In genomic region chr4:1736820-1737219, GRCh38 we compare ENCODE assay signal across 24 cellular contexts. TPM values are rescaled to one million over a fixed set of nuclear protein-coding genes. Genes with fewer than 3 reads are reported as not detected.
A peak's percentile ranks its signal among the peaks of the same experiment; 100 is the strongest.
DNase-seq lines count a peak whose midpoint lies in the region; ATAC-seq, FAIRE-seq and TF ChIP-seq lines count a peak whose summit lies in the region.
"Had no signal": no experiment of that assay in that cellular context is flagged by ENCODE, and none has a peak within 500 bp of the region (broad histone marks: within the 10 kb centered on the region; RNA-seq: fewer than 3 reads in every experiment).

No MANE protein-coding gene starts in this region.

- CTCF ChIA-PET in K562 (lab: Yijun Ruan, JAX; ENCODE audit: low intra/inter-chr PET ratio): no interaction called here

- no peak overlapping the region for H4K5ac ChIP-seq in mesendoderm (ENCODE audit: low read length)

- H3K18ac ChIP-seq in mesendoderm (ENCODE audit: low read length): no peak overlapping the region

- peaks cover 0 to 12% of the 10 kb centered on the region in 2 experiments; a peak in 1 of 5 replicates for H3K4me1 ChIP-seq in K562 (replicated peaks in 1 of 2; ENCODE audit: control insufficient read depth in 2 of 2, insufficient read depth in 2 of 2, low read length in 2 of 2)
- H3K4me1 ChIP-seq in mesendoderm (ENCODE audit: control insufficient read depth, low read depth, low read length): no peaks in the 10 kb centered on the region
- H3K4me1 ChIP-seq in thyroid gland: peaks cover 0 to 6% of the 10 kb centered on the region in 2 donors
- H3K4me1 ChIP-seq: A549, BE2C, HAP-1 had no signal

- in situ Hi-C loops in K562 (cut with MboI): no loop called here

- peaks cover 15 to 46% of the 10 kb centered on the region in 2 donors for H3K36me3 Mint-ChIP-seq in activated T-cell treated with anti-CD3 and anti-CD28 coated beads, Interleukin-2, amount 50 U/mL, for 72 hours (ENCODE audit: insufficient read depth in 2 of 2)
- peaks cover 99% of the 10 kb centered on the region for H3K36me3 Mint-ChIP-seq in activated T-cell treated with anti-CD3 and anti-CD28 coated beads, Interleukin-2, amount 50 U/mL, for 24 hours (ENCODE audit: low read depth)

- H3K4me3 ChIP-seq in K562 (no peak overlapping the region), mesendoderm (ENCODE audit: low read length) (peak overlapping the region; percentile 11), thyroid gland (replicated peaks in 1 of 3) (no peak overlapping the region)
- H3K4me3 ChIP-seq: A549, HAP-1 had no signal

- no peaks in the 10 kb centered on the region for H3K9me1 ChIP-seq in K562 (ENCODE audit: control insufficient read depth, insufficient read depth, low read length)

- no peak overlapping the region for H2BK15ac ChIP-seq in mesendoderm (replicated peaks; ENCODE audit: low read depth)

- H4K20me1 ChIP-seq in K562 (replicated peaks; ENCODE audit: control insufficient read depth, insufficient read depth, low read length): 0 out of 2 replicates have a peak, but pooled peaks cover 4% of the 10 kb centered on the region

- no peak overlapping the region for H3K27ac ChIP-seq in K562 (ENCODE audit: extremely low read depth, low read depth, low read length)
- no peak overlapping the region for H3K27ac ChIP-seq in mesendoderm (ENCODE audit: low read depth, low read length)
- H3K27ac ChIP-seq in thyroid gland: no peak overlapping the region
- H3K27ac ChIP-seq in substantia nigra (ENCODE audit: low read depth, low read length, poor library complexity, severe bottlenecking): no peak overlapping the region
- H3K27ac ChIP-seq: A549 had no signal

- no peak overlapping the region for H3K23ac ChIP-seq in mesendoderm (ENCODE audit: low read length)

- TF ChIP-seq POLR2A in K562 (conservative IDR thresholded peaks at IDR 0.05) (no peak), thyroid gland (IDR thresholded peaks at IDR 0.05) (no peak)

- peak overlapping the region; percentile 38 for H3K27ac Mint-ChIP-seq in activated T-cell treated with anti-CD3 and anti-CD28 coated beads, Interleukin-2, amount 50 U/mL, for 72 hours
- no peak overlapping the region for H3K27ac Mint-ChIP-seq in activated T-cell treated with anti-CD3 and anti-CD28 coated beads, Interleukin-2, amount 50 U/mL, for 24 hours
- H3K27ac Mint-ChIP-seq: HFFc6 had no signal

- H3K4me1 Mint-ChIP-seq in activated T-cell treated with anti-CD3 and anti-CD28 coated beads, Interleukin-2, amount 50 U/mL, for 72 hours (ENCODE audit: low read depth): peaks cover 4% of the 10 kb centered on the region
- H3K4me1 Mint-ChIP-seq in activated T-cell treated with anti-CD3 and anti-CD28 coated beads, Interleukin-2, amount 50 U/mL, for 24 hours (ENCODE audit: low read depth): peaks cover 1% of the 10 kb centered on the region
- H3K4me1 Mint-ChIP-seq: CD4-positive, alpha-beta memory T cell had no signal

- TF ChIP-seq CTCF in K562 (IDR thresholded peaks at IDR 0.05 in 2 of 3, conservative IDR thresholded peaks at IDR 0.05 in 1 of 3; ENCODE audit: insufficient read depth in 2 of 3, low read depth in 1 of 3, low read length in 3 of 3): no peak
- TF ChIP-seq CTCF in thyroid gland (IDR thresholded peaks at IDR 0.05): no peak

- 99% methylated on average over 11 of the region's 13 CpGs for WGBS in K562 (ENCODE audit: insufficient coverage, low coverage, missing lambda C conversion rate)
- WGBS in mesendoderm (ENCODE audit: extremely low coverage, insufficient coverage, low lambda C conversion rate): no CpG with 5 or more reads among the region's 13 CpGs
- 31 to 57% methylated on average over 13 of the region's 13 CpGs for WGBS in thyroid gland, 2 donors

- H3K27me3 Mint-ChIP-seq in activated T-cell treated with anti-CD3 and anti-CD28 coated beads, Interleukin-2, amount 50 U/mL, for 72 hours (ENCODE audit: low read depth): no peaks in the 10 kb centered on the region
- no peaks in the 10 kb centered on the region for H3K27me3 Mint-ChIP-seq in activated T-cell treated with anti-CD3 and anti-CD28 coated beads, Interleukin-2, amount 50 U/mL, for 24 hours
- H3K27me3 Mint-ChIP-seq: CD4-positive, alpha-beta memory T cell had no signal

- ATAC-seq in activated T-cell treated with anti-CD3 and anti-CD28 coated beads, Interleukin-2, amount 50 U/mL, for 72 hours (replicated peaks in 1 of 2): no peak
- ATAC-seq in K562: no peak
- ATAC-seq: A549 had no signal

- POLR2A ChIA-PET in K562 (lab: Yijun Ruan, JAX): interaction anchor here (0.7 kb wide), 2 partner anchors 10 to 700 kb away, joined by 3 read pairs; no protein-coding TSS in a partner anchor

- no peak overlapping the region for H3K4me2 ChIP-seq in K562 (ENCODE audit: insufficient read depth, low read length)
- no peak overlapping the region for H3K4me2 ChIP-seq in mesendoderm (ENCODE audit: low read length)
- H3K4me2 ChIP-seq: A549 had no signal

- H3K36me3 ChIP-seq in K562 (ENCODE audit: control insufficient read depth, insufficient read depth, low read length): peaks cover 98% of the 10 kb centered on the region
- peaks cover 50% of the 10 kb centered on the region for H3K36me3 ChIP-seq in mesendoderm (ENCODE audit: control insufficient read depth, insufficient read depth, low read length)
- H3K36me3 ChIP-seq in thyroid gland: no peaks in the 10 kb centered on the region

- H3K79me2 ChIP-seq in K562 (ENCODE audit: control insufficient read depth, insufficient read depth, low read length): peaks cover 8% of the 10 kb centered on the region; the same call in 2 of the 3 replicates
- H3K79me2 ChIP-seq in mesendoderm (ENCODE audit: control insufficient read depth, insufficient read depth, low read length): no peaks in the 10 kb centered on the region

- H3K9me3 Mint-ChIP-seq in activated T-cell treated with anti-CD3 and anti-CD28 coated beads, Interleukin-2, amount 50 U/mL, for 72 hours: peaks cover 0 to 2% of the 10 kb centered on the region in 2 donors
- H3K9me3 Mint-ChIP-seq in activated T-cell treated with anti-CD3 and anti-CD28 coated beads, Interleukin-2, amount 50 U/mL, for 24 hours: no peaks in the 10 kb centered on the region

- H2BK5ac ChIP-seq in mesendoderm (ENCODE audit: low read length): no peak overlapping the region

- no peak overlapping the region for H2BK120ac ChIP-seq in mesendoderm (ENCODE audit: low read depth, low read length)

- H3K4ac ChIP-seq in mesendoderm (ENCODE audit: low read depth, low read length): no peak overlapping the region

- no peak overlapping the region for H2AK5ac ChIP-seq in mesendoderm (ENCODE audit: low read length)

- intact Hi-C loops in K562 (cut with micrococcal nuclease): no loop called here
- intact Hi-C loops in thyroid gland (cut with DNase I): no loop called here

- no peak for TF ChIP-seq RAD21 in K562 (CRISPR knock-in tag; conservative IDR thresholded peaks at IDR 0.05 in 1 of 2, IDR thresholded peaks at IDR 0.05 in 1 of 2)

- no peak overlapping the region for H3K4me3 Mint-ChIP-seq in activated T-cell treated with anti-CD3 and anti-CD28 coated beads, Interleukin-2, amount 50 U/mL, for 72 hours
- no peak overlapping the region for H3K4me3 Mint-ChIP-seq in activated T-cell treated with anti-CD3 and anti-CD28 coated beads, Interleukin-2, amount 50 U/mL, for 24 hours
- H3K4me3 Mint-ChIP-seq: CD4-positive, alpha-beta memory T cell; HFFc6 had no signal

- H3K27me3 ChIP-seq in K562 (ENCODE audit: control insufficient read depth in 2 of 2, insufficient read depth in 2 of 2, low read length in 2 of 2) (no peaks in the 10 kb centered on the region), mesendoderm (ENCODE audit: insufficient read depth, low read length, poor library complexity) (no peaks in the 10 kb centered on the region), thyroid gland (no peaks in the 10 kb centered on the region)
- H3K27me3 ChIP-seq: BE2C had no signal

- BruUV-seq in K562 (replicated peaks; lab: Mats Ljungman, UMichigan): no TSS peak

- no peak for DNase-seq in activated T-cell treated with anti-CD3 and anti-CD28 coated beads, Interleukin-2, amount 50 U/mL, for 72 hours
- no peak for DNase-seq in activated T-cell treated with anti-CD3 and anti-CD28 coated beads, Interleukin-2, amount 50 U/mL, for 24 hours
- DNase-seq in K562 (ENCODE audit: extremely low read depth in 1 of 4, low spot score in 3 of 4): no peak
- no peak for DNase-seq in mesendoderm
- peak; percentile 66 to 69 for DNase-seq in thyroid gland
- no peak for DNase-seq in substantia nigra (lab: John Stamatoyannopoulos, UW)
- DNase-seq in epidermal melanocyte (ENCODE audit: insufficient read length, low spot score): no peak
- DNase-seq: 8988T; ACHN; AML-193; BE2C; C1 segment of cervical spinal cord; Calu3; CD4-positive, alpha-beta memory T cell; COR-L47; DMS53; DMS79 treated with DMSO at 0.1 percent for 48 hours; GF-D8; GOT3; HFFc6 had no signal

- peaks cover 2% of the 10 kb centered on the region for H3K79me1 ChIP-seq in mesendoderm (ENCODE audit: low read length)

- no peak overlapping the region for H3K9ac ChIP-seq in K562 (ENCODE audit: insufficient read depth in 1 of 2, low read depth in 2 of 2, low read length in 2 of 2)
- no peak overlapping the region for H3K9ac ChIP-seq in mesendoderm (ENCODE audit: low read length)

- FAIRE-seq in K562 (lab: Jason Lieb, UNC): no peak
- FAIRE-seq: A549, GM12891, H54 had no signal

- H3K9me3 ChIP-seq in K562 (replicated peaks; ENCODE audit: control insufficient read depth, insufficient read depth, low read depth, low read length) (peaks cover 8% of the 10 kb centered on the region), thyroid gland (no peaks in the 10 kb centered on the region)
- H3K9me3 ChIP-seq: BE2C, HAP-1 had no signal

- no peak overlapping the region for H3K56ac ChIP-seq in mesendoderm (ENCODE audit: low read length)

- no peak overlapping the region for H2AFZ ChIP-seq in K562 (ENCODE audit: low read depth, low read length)

- H4K8ac ChIP-seq in mesendoderm (ENCODE audit: low read depth, low read length): no peak overlapping the region

- TF ChIP-seq EP300 in K562 (IDR thresholded peaks at IDR 0.05; ENCODE audit: low read length): no peak

RNA-seq across cellular contexts. Expression of gene TACC3, which starts 15.5 kb away (rescaled TPM):
- total RNA-seq in activated T-cell treated with anti-CD3 and anti-CD28 coated beads, Interleukin-2, amount 50 U/mL, for 72 hours: 100 to 1,000 TPM; 172 to 206 TPM
- 114 and 225 TPM in 2 replicates for total RNA-seq in K562 (2011; cell fraction: chromatin; rRNA removed; ENCODE audit: low replicate concordance)
- 114 and 126 TPM in 2 replicates for total RNA-seq in K562 (2011; cell fraction: nucleolus; rRNA removed)
- 94.5 and 103 TPM in 2 replicates for total RNA-seq in K562 (2011; cell fraction: nucleoplasm; rRNA removed)
- total RNA-seq in K562 (2014; rRNA removed) (66.3 and 80.2 TPM in 2 replicates), K562 (2014; rRNA removed; fragmentation: Illumina TruSeq; extraction: Trizol) (47.1 and 49.7 TPM in 2 replicates), K562 (2015; rRNA removed; fragmentation: Illumina TruSeq; extraction: Trizol) (52.1 and 55.6 TPM in 2 replicates), K562 (2021) (112 and 122 TPM in 2 replicates), thyroid gland (10 to 100 TPM in 1 of 4 donors, 1 to 10 TPM in 3; 4.8 to 10.3 (median 5.1) TPM)
- polyA plus RNA-seq in K562 (2011; rRNA removed) (50.3 and 50.8 TPM in 2 replicates), K562 (2014; fragmentation: Illumina TruSeq; extraction: Trizol) (95.2 and 122 TPM in 2 replicates), K562 (2014; fragmentation: Nextera tagmentation; extraction: Ambion mirVana) (1 to 10 TPM; 1.9 to 2.8 TPM), K562 (2014; rRNA removed) (90.1 and 102 TPM in 2 replicates)
- 45.2 and 61.0 TPM in 2 replicates for polyA plus RNA-seq in K562 (2011; cell fraction: cytosol; rRNA removed)
- polyA plus RNA-seq in K562 (2011; cell fraction: nucleus; rRNA removed): 150 and 212 TPM in 2 replicates
- polyA plus RNA-seq in K562 (2012): 93.9 and 100.0 TPM in 2 replicates
- 16.5 and 18.3 TPM in 2 replicates for polyA minus RNA-seq in K562 (2011; rRNA and poly(A)+ RNA removed)
- polyA minus RNA-seq in K562 (2011; cell fraction: cytosol; rRNA and poly(A)+ RNA removed): 37.4 and 55.6 TPM in 2 replicates
- 40.5 and 49.1 TPM in 2 replicates for polyA minus RNA-seq in K562 (2011; cell fraction: nucleus; rRNA and poly(A)+ RNA removed)
- polyA plus RNA-seq in mesendoderm (2013, experiment 1 of 2): 125 TPM
- polyA plus RNA-seq in mesendoderm (2013, experiment 2 of 2): 122 TPM

RNA-seq across cellular contexts. Expression of gene TMEM129, which starts 15.7 kb away (rescaled TPM):
- total RNA-seq in activated T-cell treated with anti-CD3 and anti-CD28 coated beads, Interleukin-2, amount 50 U/mL, for 72 hours: 10 to 100 TPM; 20.4 to 22.1 TPM
- 25.4 and 79.9 TPM in 2 replicates for total RNA-seq in K562 (2011; cell fraction: chromatin; rRNA removed; ENCODE audit: low replicate concordance)
- total RNA-seq in K562 (2011; cell fraction: nucleolus; rRNA removed): 85.2 and 91.1 TPM in 2 replicates
- total RNA-seq in K562 (2011; cell fraction: nucleoplasm; rRNA removed): 51.7 and 55.1 TPM in 2 replicates
- total RNA-seq in K562 (2014; rRNA removed) (34.3 and 44.0 TPM in 2 replicates), K562 (2014; rRNA removed; fragmentation: Illumina TruSeq; extraction: Trizol) (5.8 and 7.8 TPM in 2 replicates), K562 (2015; rRNA removed; fragmentation: Illumina TruSeq; extraction: Trizol) (18.4 and 20.4 TPM in 2 replicates), K562 (2021) (40.0 and 40.3 TPM in 2 replicates), thyroid gland (100 to 1,000 TPM in 2 of 4 donors, 10 to 100 TPM in 2; 64.8 to 138 (median 106) TPM)
- polyA plus RNA-seq in K562 (2011; rRNA removed) (17.9 and 28.9 TPM in 2 replicates), K562 (2014; fragmentation: Illumina TruSeq; extraction: Trizol) (18.8 and 24.3 TPM in 2 replicates), K562 (2014; fragmentation: Nextera tagmentation; extraction: Ambion mirVana) (under 1 TPM; 0.34 to 0.53 TPM), K562 (2014; rRNA removed) (42.9 and 47.2 TPM in 2 replicates)
- polyA plus RNA-seq in K562 (2011; cell fraction: cytosol; rRNA removed): 37.3 and 93.7 TPM in 2 replicates
- 100 and 135 TPM in 2 replicates for polyA plus RNA-seq in K562 (2011; cell fraction: nucleus; rRNA removed)
- 23.2 and 37.4 TPM in 2 replicates for polyA plus RNA-seq in K562 (2012)
- 5.4 and 10.2 TPM in 2 replicates for polyA minus RNA-seq in K562 (2011; rRNA and poly(A)+ RNA removed)
- 23.7 and 31.6 TPM in 2 replicates for polyA minus RNA-seq in K562 (2011; cell fraction: cytosol; rRNA and poly(A)+ RNA removed)
- polyA minus RNA-seq in K562 (2011; cell fraction: nucleus; rRNA and poly(A)+ RNA removed): 19.1 and 20.1 TPM in 2 replicates
- polyA plus RNA-seq in mesendoderm (2013, experiment 1 of 2): 10.9 TPM
- polyA plus RNA-seq in mesendoderm (2013, experiment 2 of 2): 10.7 TPM

RNA-seq across cellular contexts. Expression of gene SLBP, which starts 24.7 kb away (rescaled TPM):
- total RNA-seq in activated T-cell treated with anti-CD3 and anti-CD28 coated beads, Interleukin-2, amount 50 U/mL, for 72 hours: 10 to 100 TPM; 56.4 to 63.1 TPM
- total RNA-seq in K562 (2011; cell fraction: chromatin; rRNA removed; ENCODE audit: low replicate concordance): 30.7 and 52.5 TPM in 2 replicates
- 27.1 and 28.9 TPM in 2 replicates for total RNA-seq in K562 (2011; cell fraction: nucleolus; rRNA removed)
- total RNA-seq in K562 (2011; cell fraction: nucleoplasm; rRNA removed): 42.8 and 65.1 TPM in 2 replicates
- total RNA-seq in K562 (2014; rRNA removed) (185 and 221 TPM in 2 replicates), K562 (2014; rRNA removed; fragmentation: Illumina TruSeq; extraction: Trizol) (161 and 175 TPM in 2 replicates), K562 (2015; rRNA removed; fragmentation: Illumina TruSeq; extraction: Trizol) (148 and 164 TPM in 2 replicates), K562 (2021) (123 and 128 TPM in 2 replicates), thyroid gland (10 to 100 TPM; 41.2 to 48.5 (median 43.3) TPM)
- polyA plus RNA-seq in K562 (2011; rRNA removed) (121 and 191 TPM in 2 replicates), K562 (2014; fragmentation: Illumina TruSeq; extraction: Trizol) (171 and 214 TPM in 2 replicates), K562 (2014; fragmentation: Nextera tagmentation; extraction: Ambion mirVana) (10 to 100 TPM; 49.4 to 81.8 TPM), K562 (2014; rRNA removed) (157 and 162 TPM in 2 replicates)
- polyA plus RNA-seq in K562 (2011; cell fraction: cytosol; rRNA removed): 86.2 and 92.0 TPM in 2 replicates
- polyA plus RNA-seq in K562 (2011; cell fraction: nucleus; rRNA removed): 39.9 and 51.3 TPM in 2 replicates
- 91.7 and 104 TPM in 2 replicates for polyA plus RNA-seq in K562 (2012)
- polyA minus RNA-seq in K562 (2011; rRNA and poly(A)+ RNA removed): 103 and 121 TPM in 2 replicates
- polyA minus RNA-seq in K562 (2011; cell fraction: cytosol; rRNA and poly(A)+ RNA removed): 51.2 and 63.8 TPM in 2 replicates
- 14.9 and 23.8 TPM in 2 replicates for polyA minus RNA-seq in K562 (2011; cell fraction: nucleus; rRNA and poly(A)+ RNA removed)
- polyA plus RNA-seq in mesendoderm (2013, experiment 1 of 2): 43.5 TPM
- polyA plus RNA-seq in mesendoderm (2013, experiment 2 of 2): 43.0 TPM

RNA-seq across cellular contexts. Expression of gene FAM53A, which starts 52.7 kb away (rescaled TPM):
- total RNA-seq in activated T-cell treated with anti-CD3 and anti-CD28 coated beads, Interleukin-2, amount 50 U/mL, for 72 hours: 1 to 10 TPM; 1.4 to 4.0 TPM
- total RNA-seq in K562 (2011; cell fraction: chromatin; rRNA removed; ENCODE audit: low replicate concordance): 3.4 and 8.9 TPM in 2 replicates
- 2.8 and 3.7 TPM in 2 replicates for total RNA-seq in K562 (2011; cell fraction: nucleolus; rRNA removed)
- 2.1 and 2.4 TPM in 2 replicates for total RNA-seq in K562 (2011; cell fraction: nucleoplasm; rRNA removed)
- 1.8 and 2.6 TPM in 2 replicates for total RNA-seq in K562 (2014; rRNA removed)
- total RNA-seq in K562 (2014; rRNA removed; fragmentation: Illumina TruSeq; extraction: Trizol): 0.76 TPM in 1 of 2 replicates, not detected in the other
- 1.1 TPM in 2 replicates for total RNA-seq in K562 (2015; rRNA removed; fragmentation: Illumina TruSeq; extraction: Trizol)
- 1.6 and 2.0 TPM in 2 replicates for total RNA-seq in K562 (2021)
- polyA plus RNA-seq in K562 (2011; rRNA removed): 0.53 and 1.3 TPM in 2 replicates
- polyA plus RNA-seq in K562 (2011; cell fraction: cytosol; rRNA removed): 1.7 and 2.5 TPM in 2 replicates
- polyA plus RNA-seq in K562 (2011; cell fraction: nucleus; rRNA removed): 1.9 and 2.9 TPM in 2 replicates
- 1.4 and 2.1 TPM in 2 replicates for polyA plus RNA-seq in K562 (2012)
- 0.62 and 1.4 TPM in 2 replicates for polyA plus RNA-seq in K562 (2014; fragmentation: Illumina TruSeq; extraction: Trizol)
- not detected for polyA plus RNA-seq in K562 (2014; fragmentation: Nextera tagmentation; extraction: Ambion mirVana)
- polyA plus RNA-seq in K562 (2014; rRNA removed): 1.4 and 2.7 TPM in 2 replicates
- polyA minus RNA-seq in K562 (2011; rRNA and poly(A)+ RNA removed): 0.45 and 1.1 TPM in 2 replicates
- polyA minus RNA-seq in K562 (2011; cell fraction: cytosol; rRNA and poly(A)+ RNA removed): 2.6 and 3.8 TPM in 2 replicates
- 1.00 and 1.8 TPM in 2 replicates for polyA minus RNA-seq in K562 (2011; cell fraction: nucleus; rRNA and poly(A)+ RNA removed)
- polyA plus RNA-seq in mesendoderm (2013, experiment 1 of 2): 0.20 TPM
- polyA plus RNA-seq in mesendoderm (2013, experiment 2 of 2): 0.50 TPM
- total RNA-seq in thyroid gland: 10 to 100 TPM; 17.5 to 34.9 (median 21.7) TPM

RNA-seq across cellular contexts. Expression of gene FGFR3, which starts 56.3 kb away (rescaled TPM):
- under 1 TPM in 1 of 2 donors, not detected in 1; 0.36 TPM for total RNA-seq in activated T-cell treated with anti-CD3 and anti-CD28 coated beads, Interleukin-2, amount 50 U/mL, for 72 hours
- 54.4 and 166 TPM in 2 replicates for total RNA-seq in K562 (2011; cell fraction: chromatin; rRNA removed; ENCODE audit: low replicate concordance)
- 200 and 208 TPM in 2 replicates for total RNA-seq in K562 (2011; cell fraction: nucleolus; rRNA removed)
- 76.8 and 80.7 TPM in 2 replicates for total RNA-seq in K562 (2011; cell fraction: nucleoplasm; rRNA removed)
- total RNA-seq in K562 (2014; rRNA removed): 39.9 and 43.8 TPM in 2 replicates
- 6.3 and 6.5 TPM in 2 replicates for total RNA-seq in K562 (2014; rRNA removed; fragmentation: Illumina TruSeq; extraction: Trizol)
- 12.7 and 14.1 TPM in 2 replicates for total RNA-seq in K562 (2015; rRNA removed; fragmentation: Illumina TruSeq; extraction: Trizol)
- total RNA-seq in K562 (2021): 47.8 and 60.4 TPM in 2 replicates
- polyA plus RNA-seq in K562 (2011; rRNA removed): 20.4 and 21.7 TPM in 2 replicates
- 18.7 and 54.2 TPM in 2 replicates for polyA plus RNA-seq in K562 (2011; cell fraction: cytosol; rRNA removed)
- 176 and 334 TPM in 2 replicates for polyA plus RNA-seq in K562 (2011; cell fraction: nucleus; rRNA removed)
- 15.0 and 22.4 TPM in 2 replicates for polyA plus RNA-seq in K562 (2012)
- 8.4 and 22.9 TPM in 2 replicates for polyA plus RNA-seq in K562 (2014; fragmentation: Illumina TruSeq; extraction: Trizol)
- polyA plus RNA-seq in K562 (2014; fragmentation: Nextera tagmentation; extraction: Ambion mirVana): 1 to 10 TPM; 1.2 to 1.7 TPM
- polyA plus RNA-seq in K562 (2014; rRNA removed): 48.9 and 51.5 TPM in 2 replicates
- polyA minus RNA-seq in K562 (2011; rRNA and poly(A)+ RNA removed): 3.9 and 9.3 TPM in 2 replicates
- 30.2 and 37.6 TPM in 2 replicates for polyA minus RNA-seq in K562 (2011; cell fraction: cytosol; rRNA and poly(A)+ RNA removed)
- polyA minus RNA-seq in K562 (2011; cell fraction: nucleus; rRNA and poly(A)+ RNA removed): 59.1 and 74.0 TPM in 2 replicates
- polyA plus RNA-seq in mesendoderm (2013, experiment 1 of 2): 8.0 TPM
- polyA plus RNA-seq in mesendoderm (2013, experiment 2 of 2): 7.1 TPM
- 1 to 10 TPM in 2 of 4 donors, under 1 TPM in 2; 0.78 to 5.1 (median 1.6) TPM for total RNA-seq in thyroid gland
- polyA plus RNA-seq: CD4-positive, alpha-beta memory T cell had no signal

Comparison
In these comparisons a context has a peak if more than half of its experiments do, and no peak if none do; other contexts are left out.
1. DNase-seq: peak in thyroid gland (2 of 2); none in activated T-cell treated with anti-CD3 and anti-CD28 coated beads, Interleukin-2, amount 50 U/mL, for 72 hours (0 of 2), activated T-cell treated with anti-CD3 and anti-CD28 coated beads, Interleukin-2, amount 50 U/mL, for 24 hours (single experiment), K562 (0 of 4), mesendoderm (single experiment), substantia nigra (0 of 49) and epidermal melanocyte (single experiment).
2. RNA of gene TACC3, which starts 15.5 kb away (total RNA-seq): 172 to 206 TPM in activated T-cell treated with anti-CD3 and anti-CD28 coated beads, Interleukin-2, amount 50 U/mL, for 72 hours and 47.1 to 225 TPM in K562; 4.8 to 10.3 TPM in thyroid gland; every median in the first group is over 4 times any median in the second.